ENCODE assay signal across 1 cellular context in the genomic region with DNA sequence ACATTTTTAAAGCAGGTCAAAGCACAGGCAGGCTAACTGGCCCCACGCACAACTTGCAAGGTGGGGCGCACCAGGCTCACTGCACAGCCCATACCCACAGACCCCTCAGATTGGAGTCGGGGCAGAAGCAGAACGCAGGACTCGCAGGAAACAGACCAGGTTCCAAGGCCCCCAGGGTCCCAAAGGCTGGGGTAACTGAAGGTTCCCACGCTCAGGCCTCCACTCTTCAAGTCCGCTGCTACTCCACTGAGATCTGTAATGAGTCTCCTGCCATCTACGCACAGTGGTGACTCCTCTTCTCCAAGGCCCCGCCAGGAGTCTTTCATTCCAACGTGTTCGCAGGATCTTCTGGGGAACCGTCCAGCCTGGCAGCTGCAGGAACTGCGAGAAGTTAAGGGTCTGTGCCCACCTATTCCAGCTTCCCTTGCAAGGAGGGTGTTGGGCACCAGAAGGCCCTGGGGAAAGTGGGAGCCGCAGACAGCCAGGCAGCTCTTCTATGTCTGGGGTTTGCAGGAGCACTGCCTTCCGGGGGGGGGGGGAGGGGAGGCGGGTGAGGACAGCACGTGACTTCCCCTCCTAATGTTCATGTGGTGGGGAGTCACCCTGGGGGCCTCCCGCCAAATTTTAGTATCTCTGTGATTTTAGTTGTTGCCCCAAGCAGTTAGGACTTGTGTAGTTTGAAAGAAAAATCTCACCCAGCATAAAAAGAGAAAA.
TF ChIP-seq lines count a peak whose summit lies in the region.

No MANE protein-coding gene starts in this region.

TF ChIP-seq in IMR-90, 13 proteins besides CTCF, POLR2A, EP300 and RAD21:
- TF ChIP-seq FOS (IDR thresholded peaks at IDR 0.05; ENCODE audit: low read depth, low read length) (no peak), MAFK (IDR thresholded peaks at IDR 0.05; ENCODE audit: low read depth, low read length) (no peak), BHLHE40 (IDR thresholded peaks at IDR 0.05; ENCODE audit: low read depth, low read length) (no peak)
TF ChIP-seq in IMR-90: peak in this region for 0.
